9 cellular contexts compared by ENCODE assay signal in the genomic region with DNA sequence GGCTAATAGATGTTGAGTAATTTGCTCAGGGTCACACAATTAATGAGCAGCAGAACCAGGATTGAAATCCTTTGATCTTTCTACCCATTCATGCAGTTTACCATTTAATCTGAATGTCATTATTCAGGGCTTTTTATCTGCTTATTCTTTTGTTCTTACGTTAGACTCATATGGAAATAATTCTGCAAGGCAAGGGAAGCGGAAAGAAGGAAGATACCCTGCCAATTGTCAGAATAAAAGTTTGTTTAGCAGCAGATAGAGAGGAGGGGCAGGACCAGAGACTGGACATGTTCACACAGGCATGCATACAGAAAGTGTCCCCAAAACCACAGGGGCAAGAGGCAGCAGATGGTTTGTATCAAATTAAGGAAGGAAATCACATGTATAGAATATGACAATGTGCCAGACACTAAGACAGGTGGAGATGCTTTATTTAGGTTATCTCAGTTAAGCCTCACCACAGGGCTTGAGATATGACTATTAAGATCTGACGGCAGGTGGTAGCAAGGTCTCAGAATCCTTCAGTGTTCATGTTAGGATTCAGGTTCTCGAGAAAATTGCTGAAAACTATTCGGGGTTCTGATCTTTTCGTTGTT. TPM values are rescaled to one million over a fixed set of nuclear protein-coding genes. Genes with fewer than 3 reads are reported as not detected.
DNase-seq lines count a peak whose midpoint lies in the region; ATAC-seq and TF ChIP-seq lines count a peak whose summit lies in the region.
"Had no signal": no experiment of that assay in that cellular context is flagged by ENCODE, and none has a peak within 500 bp of the region (broad histone marks: within the 10 kb centered on the region; RNA-seq: fewer than 3 reads in every experiment).

No MANE protein-coding gene starts in this region.

- ATAC-seq in GM19438 (IDR thresholded peaks at IDR 0.05; ENCODE audit: low read depth, unreplicated experiment) (peak; percentile 89), HG03135 (IDR thresholded peaks at IDR 0.05; ENCODE audit: unreplicated experiment) (peak; percentile 96)
- ATAC-seq in naive thymus-derived CD8-positive, alpha-beta T cell, result no peak

- no peaks in the 10 kb centered on the region for H3K4me1 Mint-ChIP-seq in osteocyte (ENCODE audit: unreplicated experiment)
- H3K4me1 Mint-ChIP-seq in naive thymus-derived CD8-positive, alpha-beta T cell, result peaks cover 0 to 8% (median 4%) of the 10 kb centered on the region in 4 donors

- POLR2A ChIA-PET in naive thymus-derived CD8-positive, alpha-beta T cell (lab: Charles Lee), result no interaction called here

- TF ChIP-seq CTCF in osteocyte (IDR thresholded peaks at IDR 0.05), result no peak

- H3K27ac Mint-ChIP-seq in osteocyte (ENCODE audit: unreplicated experiment), result no peak overlapping the region
- H3K27ac Mint-ChIP-seq in naive thymus-derived CD8-positive, alpha-beta T cell, result peak overlapping the region in 1 of 10 donors; percentile 2

- peaks cover 12% of the 10 kb centered on the region for H3K9me3 Mint-ChIP-seq in osteocyte (ENCODE audit: unreplicated experiment)
- peaks cover 0 to 4% (median 0%) of the 10 kb centered on the region in 9 donors for H3K9me3 Mint-ChIP-seq in naive thymus-derived CD8-positive, alpha-beta T cell

- H3K4me3 Mint-ChIP-seq in osteocyte (ENCODE audit: unreplicated experiment), result no peak overlapping the region
- H3K4me3 Mint-ChIP-seq in naive thymus-derived CD8-positive, alpha-beta T cell, result no peak overlapping the region

- peaks cover 30% of the 10 kb centered on the region for H3K36me3 Mint-ChIP-seq in osteocyte (ENCODE audit: unreplicated experiment)
- H3K36me3 Mint-ChIP-seq in naive thymus-derived CD8-positive, alpha-beta T cell, result peaks cover 13 to 59% (median 34%) of the 10 kb centered on the region in 3 donors

- DNase-seq in G401 (ENCODE audit: low spot score) (peak; percentile 61), RPMI8226 (peak; percentile 30), osteocyte (ENCODE audit: extremely low spot score, unreplicated experiment) (no peak), NCI-H2196 (lab: John Stamatoyannopoulos, UW; ENCODE audit: unreplicated experiment) (no peak)
- no peak for DNase-seq in naive thymus-derived CD8-positive, alpha-beta T cell
- no peak for DNase-seq in effector CD8-positive, alpha-beta T cell (lab: John Stamatoyannopoulos, UW)
- DNase-seq: activated effector memory CD4-positive, alpha-beta T cell treated with anti-CD3 and anti-CD28 coated beads, Interleukin-2, amount 50 U/mL, for 16 hours had no signal

- in situ Hi-C loops in G401 (cut with HindIII; ENCODE audit: low sequenced_read_pairs), result no loop called here

- H3K27me3 Mint-ChIP-seq in osteocyte (ENCODE audit: unreplicated experiment), result no peaks in the 10 kb centered on the region
- no peaks in the 10 kb centered on the region for H3K27me3 Mint-ChIP-seq in naive thymus-derived CD8-positive, alpha-beta T cell

RNA-seq across cellular contexts. Expression of a gene that starts 29.8 kb away (rescaled TPM):
- total RNA-seq in G401 (2014; rRNA removed; shearing (Covaris generic)), result 8.7 and 24.4 TPM in 2 replicates
- 13.5 and 14.2 TPM in 2 replicates for total RNA-seq in osteocyte
- 1 to 10 TPM; 6.2 to 6.9 TPM for total RNA-seq in naive thymus-derived CD8-positive, alpha-beta T cell
- 1 to 10 TPM; 1.8 to 3.6 (median 2.7) TPM for polyA plus RNA-seq in naive thymus-derived CD8-positive, alpha-beta T cell

RNA-seq across cellular contexts. Expression of a gene that starts 46.9 kb away (rescaled TPM):
- 11.1 and 17.6 TPM in 2 replicates for total RNA-seq in G401 (2014; rRNA removed; shearing (Covaris generic))
- 47.9 and 52.6 TPM in 2 replicates for total RNA-seq in osteocyte
- total RNA-seq in naive thymus-derived CD8-positive, alpha-beta T cell, result 10 to 100 TPM; 74.0 to 74.2 TPM
- polyA plus RNA-seq in naive thymus-derived CD8-positive, alpha-beta T cell, result 10 to 100 TPM; 15.3 to 25.9 (median 17.2) TPM

Comparison
In these comparisons a context has a peak if more than half of its experiments do, and no peak if none do; other contexts are left out.
1. DNase-seq: peak in G401 (single experiment) and RPMI8226 (single experiment); none in osteocyte (single experiment), NCI-H2196 (single experiment), naive thymus-derived CD8-positive, alpha-beta T cell (0 of 10) and effector CD8-positive, alpha-beta T cell (single experiment).
2. ATAC-seq: peak in GM19438 (single experiment) and HG03135 (single experiment); none in naive thymus-derived CD8-positive, alpha-beta T cell (0 of 2).